Comparison of ENCODE assay signal across 8 cellular contexts in genomic region chr2:199955007-199955338, GRCh38. TPM values are rescaled to one million over a fixed set of nuclear protein-coding genes. Genes with fewer than 3 reads are reported as not detected.
A peak's percentile ranks its signal among the peaks of the same experiment; 100 is the strongest.
DNase-seq lines count a peak whose midpoint lies in the region; ATAC-seq and TF ChIP-seq lines count a peak whose summit lies in the region.

No MANE protein-coding gene starts in this region.

- H3K36me3 Mint-ChIP-seq in activated CD8-positive, alpha-beta T cell treated with anti-CD3 and anti-CD28 coated beads for 36 hours (ENCODE audit: low read depth): peaks cover 21% of the 10 kb centered on the region

- H3K27me3 ChIP-seq in GM06990 (replicated peaks; ENCODE audit: control insufficient read depth, insufficient read depth, low read length): no peaks in the 10 kb centered on the region

- H3K27me3 Mint-ChIP-seq in activated CD8-positive, alpha-beta T cell treated with anti-CD3 and anti-CD28 coated beads for 36 hours: no peaks in the 10 kb centered on the region

- no peaks in the 10 kb centered on the region for H3K9me3 Mint-ChIP-seq in activated CD8-positive, alpha-beta T cell treated with anti-CD3 and anti-CD28 coated beads for 36 hours

- DNase-seq in GM06990 (ENCODE audit: extremely low read depth, insufficient read length) (no peak), hepatic stellate cell (ENCODE audit: low spot score) (peak; percentile 58), EL (no peak), hypothalamus (lab: John Stamatoyannopoulos, UW) (no peak)
- no peak for DNase-seq in activated CD8-positive, alpha-beta T cell treated with anti-CD3 and anti-CD28 coated beads for 36 hours

- CTCF ChIA-PET in activated CD8-positive, alpha-beta T cell treated with anti-CD3 and anti-CD28 coated beads for 36 hours (lab: Charles Lee): interaction anchor here (1.3 kb wide), 1 partner anchor 14 kb away, joined by 4 read pairs; no protein-coding TSS in a partner anchor

- peak overlapping the region; percentile 83 to 100 (median 97) for H3K27ac ChIP-seq in skin epidermis

- H3K4me3 ChIP-seq in GM06990 (replicated peaks; ENCODE audit: low read depth, low read length) (peak overlapping the region; percentile 99), skin epidermis (peak overlapping the region; percentile 80 to 100 (median 96))

- peaks cover 3% of the 10 kb centered on the region for H3K36me3 ChIP-seq in GM06990 (ENCODE audit: control insufficient read depth, insufficient read depth, low read length)

- intact Hi-C loops in activated CD8-positive, alpha-beta T cell treated with anti-CD3 and anti-CD28 coated beads for 36 hours (cut with micrococcal nuclease): loop anchor here (2.0 to 5.0 kb wide), 2 partner anchors 26 to 43 kb away; partner anchors contain the start of gene C2orf69

- ATAC-seq in GM21367 (IDR thresholded peaks at IDR 0.05; ENCODE audit: unreplicated experiment) (peak; percentile 46), HG03558 (IDR thresholded peaks at IDR 0.05; ENCODE audit: extremely low read depth, unreplicated experiment) (peak; percentile 18)
- peak; percentile 50 for ATAC-seq in activated CD8-positive, alpha-beta T cell treated with anti-CD3 and anti-CD28 coated beads for 36 hours

- peak overlapping the region; percentile 93 for H3K27ac Mint-ChIP-seq in activated CD8-positive, alpha-beta T cell treated with anti-CD3 and anti-CD28 coated beads for 36 hours

- POLR2A ChIA-PET in activated CD8-positive, alpha-beta T cell treated with anti-CD3 and anti-CD28 coated beads for 36 hours (lab: Charles Lee): interaction anchor here (0.8 to 2.2 kb wide), 4 partner anchors 8 to 21 kb away, joined by 3 to 6 read pairs (median 4); no protein-coding TSS in a partner anchor

- peaks cover 53% of the 10 kb centered on the region for H3K4me1 Mint-ChIP-seq in activated CD8-positive, alpha-beta T cell treated with anti-CD3 and anti-CD28 coated beads for 36 hours (ENCODE audit: low read depth)

- TF ChIP-seq CTCF in GM06990 (IDR thresholded peaks at IDR 0.05; ENCODE audit: insufficient read depth, low read length, poor library complexity, severe bottlenecking): no peak
- TF ChIP-seq CTCF in activated CD8-positive, alpha-beta T cell treated with anti-CD3 and anti-CD28 coated beads for 36 hours (IDR thresholded peaks at IDR 0.05): no peak

- peak overlapping the region; percentile 100 for H3K4me3 Mint-ChIP-seq in activated CD8-positive, alpha-beta T cell treated with anti-CD3 and anti-CD28 coated beads for 36 hours

RNA-seq across cellular contexts. Expression of gene TYW5, which starts 0.3 kb away (rescaled TPM):
- total RNA-seq in activated CD8-positive, alpha-beta T cell treated with anti-CD3 and anti-CD28 coated beads for 36 hours: 1 to 10 TPM; 8.3 to 8.4 TPM

RNA-seq across cellular contexts. Expression of gene MAIP1, which starts 0.4 kb away (rescaled TPM):
- total RNA-seq in activated CD8-positive, alpha-beta T cell treated with anti-CD3 and anti-CD28 coated beads for 36 hours: 10 to 100 TPM; 31.9 to 32.3 TPM

RNA-seq across cellular contexts. Expression of gene C2orf69, which starts 43.9 kb away (rescaled TPM):
- total RNA-seq in activated CD8-positive, alpha-beta T cell treated with anti-CD3 and anti-CD28 coated beads for 36 hours: 10 to 100 TPM; 15.9 to 17.0 TPM
